Comparison of ENCODE assay signal across 8 cellular contexts in genomic region chr12:57889541-57889989, GRCh38. TPM values are rescaled to one million over a fixed set of nuclear protein-coding genes. Genes with fewer than 3 reads are reported as not detected.
A peak's percentile ranks its signal among the peaks of the same experiment; 100 is the strongest.
DNase-seq lines count a peak whose midpoint lies in the region; ATAC-seq and TF ChIP-seq lines count a peak whose summit lies in the region.

No MANE protein-coding gene starts in this region.

- H3K36me3 ChIP-seq in ascending aorta = no peaks in the 10 kb centered on the region
- no peaks in the 10 kb centered on the region for H3K36me3 ChIP-seq in left ventricle myocardium inferior

- peaks cover 0 to 3% of the 10 kb centered on the region in 2 donors for H3K9me3 ChIP-seq in ascending aorta
- H3K9me3 ChIP-seq in left ventricle myocardium inferior (replicated peaks) = peaks cover 8% of the 10 kb centered on the region

- H3K27me3 ChIP-seq in ascending aorta (no peaks in the 10 kb centered on the region), left ventricle myocardium inferior (ENCODE audit: low read depth) (no peaks in the 10 kb centered on the region)

- H3K27ac Mint-ChIP-seq in T-helper 2 cell treated with Interferon-gamma antibody and Interleukin-4, amounts not matched to agents 5 μg/mL and 100 μg/mL, for 36 hours = no peak overlapping the region

- ATAC-seq in GM21529 (IDR thresholded peaks at IDR 0.05; ENCODE audit: unreplicated experiment) (no peak), GM18858 (IDR thresholded peaks at IDR 0.05; ENCODE audit: unreplicated experiment) (no peak)

- peak overlapping the region in 1 of 2 donors; percentile 54 for H3K4me3 ChIP-seq in ascending aorta
- peak overlapping the region; percentile 50 for H3K4me3 ChIP-seq in left ventricle myocardium inferior
- peak overlapping the region in 3 of 7 experiments; percentile 5 to 10 (median 6) for H3K4me3 ChIP-seq in skin epidermis

- peak; percentile 93 for DNase-seq in GM04504 (ENCODE audit: low read depth)
- peak; percentile 84 to 95 for DNase-seq in ascending aorta (ENCODE audit: low spot score in 2 of 2)
- peak; percentile 83 for DNase-seq in left ventricle myocardium inferior
- no peak for DNase-seq in LoVo (ENCODE audit: low spot score)
- DNase-seq in T-helper 2 cell treated with Interferon-gamma antibody and Interleukin-4, amounts not matched to agents 5 μg/mL and 100 μg/mL, for 36 hours (ENCODE audit: low spot score) = no peak

- intact Hi-C loops in ascending aorta (cut with DNase I) (loop anchor here (2.0 to 5.0 kb wide), 2 partner anchors 43 to 137 kb away; partner anchors contain the start of genes CDK4 and CTDSP2), left ventricle myocardium inferior (cut with micrococcal nuclease) (no loop called here)

- H3K4me1 ChIP-seq in ascending aorta (peaks cover 47 to 75% of the 10 kb centered on the region in 2 donors), left ventricle myocardium inferior (peaks cover 78% of the 10 kb centered on the region)

- H3K4me1 Mint-ChIP-seq in T-helper 2 cell treated with Interferon-gamma antibody and Interleukin-4, amounts not matched to agents 5 μg/mL and 100 μg/mL, for 36 hours (ENCODE audit: low read depth) = peaks cover 14% of the 10 kb centered on the region

- no peak overlapping the region for H3K4me3 Mint-ChIP-seq in T-helper 2 cell treated with Interferon-gamma antibody and Interleukin-4, amounts not matched to agents 5 μg/mL and 100 μg/mL, for 36 hours

- peaks cover 8% of the 10 kb centered on the region for H3K27me3 Mint-ChIP-seq in T-helper 2 cell treated with Interferon-gamma antibody and Interleukin-4, amounts not matched to agents 5 μg/mL and 100 μg/mL, for 36 hours (ENCODE audit: low read depth)

- no peaks in the 10 kb centered on the region for H3K36me3 Mint-ChIP-seq in T-helper 2 cell treated with Interferon-gamma antibody and Interleukin-4, amounts not matched to agents 5 μg/mL and 100 μg/mL, for 36 hours (ENCODE audit: low read depth)

- H3K27ac ChIP-seq in ascending aorta = peak overlapping the region; percentile 98 to 99
- peak overlapping the region; percentile 98 for H3K27ac ChIP-seq in left ventricle myocardium inferior (replicated peaks)
- H3K27ac ChIP-seq in skin epidermis = peak overlapping the region in 20 of 21 experiments; percentile 76 to 100 (median 94)

- TF ChIP-seq CTCF in ascending aorta (IDR thresholded peaks at IDR 0.05) (no peak), left ventricle myocardium inferior (IDR thresholded peaks at IDR 0.05; ENCODE audit: borderline replicate concordance) (no peak)

- H3K9me3 Mint-ChIP-seq in T-helper 2 cell treated with Interferon-gamma antibody and Interleukin-4, amounts not matched to agents 5 μg/mL and 100 μg/mL, for 36 hours = no peaks in the 10 kb centered on the region

RNA-seq across cellular contexts. Expression of gene CTDSP2, which starts 43.0 kb away (rescaled TPM):
- total RNA-seq in ascending aorta (129 TPM), left ventricle myocardium inferior (82.6 TPM)

RNA-seq across cellular contexts. Expression of gene ATP23, which starts 51.8 kb away (rescaled TPM):
- total RNA-seq in ascending aorta (not detected), left ventricle myocardium inferior (7.4 TPM)

Comparison
In these comparisons a context has a peak if more than half of its experiments do, and no peak if none do; other contexts are left out.
1. DNase-seq: peak in GM04504 (single experiment), ascending aorta (2 of 2) and left ventricle myocardium inferior (single experiment); none in LoVo (single experiment) and T-helper 2 cell treated with Interferon-gamma antibody and Interleukin-4, amounts not matched to agents 5 μg/mL and 100 μg/mL, for 36 hours (single experiment).
2. Peak in every context shown above with its lines, with median percentiles within 50 percentile points of each other: H3K27ac ChIP-seq.